ENCODE assay signal across 31 cellular contexts in the genomic region with DNA sequence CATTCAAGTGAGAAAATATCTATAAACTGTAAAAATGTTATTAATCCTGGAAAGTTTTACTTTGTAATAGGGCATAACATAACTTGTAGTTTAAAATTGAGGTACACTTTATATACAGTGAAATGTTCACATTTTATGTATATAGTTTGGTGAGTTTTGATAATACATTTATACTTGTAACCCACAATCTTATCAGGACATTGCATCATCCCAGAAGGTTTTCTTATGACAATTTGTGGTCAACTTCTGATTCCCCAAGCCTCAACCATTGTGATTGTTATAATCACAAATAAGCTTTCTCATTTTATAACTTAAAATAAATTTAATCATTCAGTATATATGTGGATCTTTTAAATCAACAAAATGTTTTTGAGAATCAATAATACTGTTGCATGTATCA.
"Had no signal": no experiment of that assay in that cellular context is flagged by ENCODE, and none has a peak within 500 bp of the region (broad histone marks: within the 10 kb centered on the region; RNA-seq: fewer than 3 reads in every experiment).

No MANE protein-coding gene starts in this region.

- H3K9me3 ChIP-seq: body of pancreas, breast epithelium, colonic mucosa had no signal

- H3K27ac ChIP-seq: body of pancreas, brain microvascular endothelial cell, breast epithelium, colonic mucosa, WERI-Rb-1 had no signal

- H3K4me1 ChIP-seq: body of pancreas, breast epithelium, colonic mucosa had no signal

- DNase-seq: activated CD4-positive, alpha-beta memory T cell treated with anti-CD3 and anti-CD28 coated beads, Interleukin-2, amount 10 ng/mL, durations not matched to agents 7 days and 5 days; activated CD4-positive, alpha-beta T cell treated with anti-CD3 and anti-CD28 coated beads for 1 hour; activated CD4-positive, alpha-beta T cell treated with anti-CD3 and anti-CD28 coated beads for 36 hours; activated CD4-positive, alpha-beta T cell treated with anti-CD3 and anti-CD28 coated beads for 48 hours; activated CD4-positive, alpha-beta T cell treated with anti-CD3 and anti-CD28 coated beads, Interleukin-2, amount 10 ng/mL, durations not matched to agents 7 days and 5 days; activated CD4-positive, alpha-beta T cell treated with anti-CD3 and anti-CD28 coated beads, Interleukin-2, amount 50 U/mL, for 48 hours; activated CD4-positive, CD25-positive, alpha-beta regulatory T cell; activated CD8-positive, alpha-beta memory T cell treated with anti-CD3 and anti-CD28 coated beads for 24 hours; activated CD8-positive, alpha-beta memory T cell treated with anti-CD3 and anti-CD28 coated beads, Interleukin-2, amount 10 ng/mL, durations not matched to agents 7 days and 5 days; activated CD8-positive, alpha-beta memory T cell treated with anti-CD3 and anti-CD28 coated beads, Interleukin-2, amount 50 U/mL, for 48 hours; activated CD8-positive, alpha-beta T cell treated with anti-CD3 and anti-CD28 coated beads, Interleukin-2, amount 10 ng/mL, durations not matched to agents 7 days and 5 days; activated effector memory CD4-positive, alpha-beta T cell treated with Interleukin-2 at 50 U/mL for 16 hours; activated gamma-delta T cell; activated naive CD4-positive, alpha-beta T cell treated with anti-CD3 and anti-CD28 coated beads, Interleukin-2, amount 10 ng/mL, durations not matched to agents 7 days and 5 days; activated naive CD4-positive, alpha-beta T cell treated with Interleukin-2 at 50 U/mL for 16 hours; activated naive CD8-positive, alpha-beta T cell treated with anti-CD3 and anti-CD28 coated beads, Interleukin-2, amount 10 ng/mL, durations not matched to agents 7 days and 5 days; activated naive CD8-positive, alpha-beta T cell treated with anti-CD3 and anti-CD28 coated beads, Interleukin-2, amount 50 U/mL, for 24 hours; activated T-cell treated with anti-CD3 and anti-CD28 coated beads, Interleukin-2, amount 50 U/mL, for 24 hours; activated T-cell treated with anti-CD3 and anti-CD28 coated beads, Interleukin-2, amount 50 U/mL, for 48 hours; amniotic stem cell; aorta; body of pancreas; brain microvascular endothelial cell; central memory CD4-positive, alpha-beta T cell; colonic mucosa; T-helper 9 cell; WERI-Rb-1 had no signal

- H3K27me3 ChIP-seq: body of pancreas, breast epithelium, colonic mucosa had no signal

- ATAC-seq: activated CD4-positive, alpha-beta T cell treated with anti-CD3 and anti-CD28 coated beads for 36 hours; activated CD4-positive, CD25-positive, alpha-beta regulatory T cell treated with anti-CD3 and anti-CD28 coated beads, Interleukin-2, amount 50 U/mL, for 24 hours; activated CD8-positive, alpha-beta memory T cell treated with anti-CD3 and anti-CD28 coated beads, Interleukin-2, amount 10 ng/mL, durations not matched to agents 7 days and 5 days; activated CD8-positive, alpha-beta T cell treated with anti-CD3 and anti-CD28 coated beads, Interleukin-2, amount 10 ng/mL, durations not matched to agents 7 days and 5 days; activated naive CD8-positive, alpha-beta T cell treated with anti-CD3 and anti-CD28 coated beads, Interleukin-2, amount 50 U/mL, for 24 hours; body of pancreas; WTC11 had no signal

- H3K36me3 ChIP-seq: brain microvascular endothelial cell, breast epithelium, colonic mucosa, WERI-Rb-1 had no signal

- FAIRE-seq: astrocyte had no signal

- H3K4me3 ChIP-seq: body of pancreas, breast epithelium, colonic mucosa had no signal
